ENCODE assay signal across 1 cellular context in genomic region chr4:164748375-164748774, GRCh38.
TF ChIP-seq lines count a peak whose summit lies in the region.

No MANE protein-coding gene starts in this region.

TF ChIP-seq in Ishikawa, 13 proteins besides CTCF, POLR2A, EP300 and RAD21:
- TF ChIP-seq REST (IDR thresholded peaks at IDR 0.05; ENCODE audit: low read depth) (no peak), TCF12 (IDR thresholded peaks at IDR 0.05; ENCODE audit: low read depth) (no peak), FOXM1 (IDR thresholded peaks at IDR 0.05; ENCODE audit: borderline replicate concordance, low read depth) (no peak), USF1 (IDR thresholded peaks at IDR 0.05) (no peak), TEAD4 (IDR thresholded peaks at IDR 0.05) (no peak), NFIC (IDR thresholded peaks at IDR 0.05) (no peak), CEBPB (IDR thresholded peaks at IDR 0.05) (no peak), MAX (IDR thresholded peaks at IDR 0.05) (no peak), YY1 (IDR thresholded peaks at IDR 0.05; ENCODE audit: low read depth) (no peak), TAF1 (IDR thresholded peaks at IDR 0.05; ENCODE audit: low read depth) (no peak), CREB1 (IDR thresholded peaks at IDR 0.05; ENCODE audit: low read depth) (no peak), ZBTB7A (IDR thresholded peaks at IDR 0.05; ENCODE audit: low read depth) (no peak), EGR1 (IDR thresholded peaks at IDR 0.05) (no peak)
